In the genomic region with DNA sequence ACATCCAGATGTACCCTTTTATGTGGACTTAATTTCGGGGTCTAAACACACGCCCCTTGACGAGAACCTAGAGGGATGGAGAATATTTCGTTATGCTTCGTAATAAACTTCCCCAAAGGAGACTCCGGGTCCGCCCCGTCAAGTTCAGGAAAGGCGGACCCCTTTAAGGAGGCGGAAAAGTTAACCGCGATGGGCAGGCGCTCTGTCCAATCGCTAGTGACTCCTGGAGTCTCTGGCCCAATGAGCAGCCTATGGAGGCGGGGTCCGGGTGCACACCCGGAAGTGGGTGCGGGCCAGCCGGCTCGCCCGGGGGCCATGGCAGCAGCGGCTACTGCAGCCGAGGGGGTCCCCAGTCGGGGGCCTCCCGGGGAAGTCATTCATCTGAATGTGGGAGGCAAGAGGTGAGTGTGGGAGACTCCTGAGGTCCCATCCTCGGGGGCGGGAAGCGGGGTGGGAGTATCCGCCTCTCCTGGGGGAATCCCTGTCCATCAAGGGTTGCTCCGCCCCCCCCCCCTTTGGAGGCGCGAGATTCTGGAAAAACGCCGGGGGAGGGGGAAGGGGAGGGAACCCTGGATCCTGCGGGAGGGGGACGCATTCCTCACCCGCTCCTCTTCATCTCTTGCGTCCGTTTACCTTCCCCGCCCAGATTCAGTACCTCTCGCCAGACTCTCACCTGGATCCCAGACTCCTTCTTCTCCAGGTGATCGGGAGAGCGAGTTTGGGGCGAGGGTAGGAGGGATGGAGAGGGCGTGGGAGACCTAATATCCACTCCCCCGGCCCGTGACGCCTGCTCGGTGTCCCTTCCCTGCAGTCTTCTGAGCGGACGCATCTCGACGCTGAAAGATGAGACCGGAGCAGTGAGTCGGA, we compare ENCODE assay signal across 1 cellular context.
TF ChIP-seq lines count a peak whose summit lies in the region.

SHKBP1 (plus strand) TSS at position 289 of the 867 bp plus-strand sequence; CDS start at position 316, 27 bp downstream.

TF ChIP-seq in K562, 482 proteins besides CTCF, POLR2A, EP300 and RAD21 (continued from another document and continues in another):
- TF ChIP-seq, protein P1, sequence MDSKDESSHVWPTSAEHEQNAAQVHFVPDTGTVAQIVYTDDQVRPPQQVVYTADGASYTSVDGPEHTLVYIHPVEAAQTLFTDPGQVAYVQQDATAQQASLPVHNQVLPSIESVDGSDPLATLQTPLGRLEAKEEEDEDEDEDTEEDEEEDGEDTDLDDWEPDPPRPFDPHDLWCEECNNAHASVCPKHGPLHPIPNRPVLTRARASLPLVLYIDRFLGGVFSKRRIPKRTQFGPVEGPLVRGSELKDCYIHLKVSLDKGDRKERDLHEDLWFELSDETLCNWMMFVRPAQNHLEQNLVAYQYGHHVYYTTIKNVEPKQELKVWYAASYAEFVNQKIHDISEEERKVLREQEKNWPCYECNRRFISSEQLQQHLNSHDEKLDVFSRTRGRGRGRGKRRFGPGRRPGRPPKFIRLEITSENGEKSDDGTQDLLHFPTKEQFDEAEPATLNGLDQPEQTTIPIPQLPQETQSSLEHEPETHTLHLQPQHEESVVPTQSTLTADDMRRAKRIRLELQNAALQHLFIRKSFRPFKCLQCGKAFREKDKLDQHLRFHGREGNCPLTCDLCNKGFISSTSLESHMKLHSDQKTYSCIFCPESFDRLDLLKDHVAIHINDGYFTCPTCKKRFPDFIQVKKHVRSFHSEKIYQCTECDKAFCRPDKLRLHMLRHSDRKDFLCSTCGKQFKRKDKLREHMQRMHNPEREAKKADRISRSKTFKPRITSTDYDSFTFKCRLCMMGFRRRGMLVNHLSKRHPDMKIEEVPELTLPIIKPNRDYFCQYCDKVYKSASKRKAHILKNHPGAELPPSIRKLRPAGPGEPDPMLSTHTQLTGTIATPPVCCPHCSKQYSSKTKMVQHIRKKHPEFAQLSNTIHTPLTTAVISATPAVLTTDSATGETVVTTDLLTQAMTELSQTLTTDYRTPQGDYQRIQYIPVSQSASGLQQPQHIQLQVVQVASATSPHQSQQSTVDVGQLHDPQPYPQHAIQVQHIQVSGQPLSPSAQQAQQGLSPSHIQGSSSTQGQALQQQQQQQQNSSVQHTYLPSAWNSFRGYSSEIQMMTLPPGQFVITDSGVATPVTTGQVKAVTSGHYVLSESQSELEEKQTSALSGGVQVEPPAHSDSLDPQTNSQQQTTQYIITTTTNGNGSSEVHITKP (IDR thresholded peaks at IDR 0.05; ENCODE audit: partially characterized antibody): peak; percentile 89
- peak in 1 of 2 experiments; percentile 82; a peak in 1 of 4 replicates for TF ChIP-seq MLLT1 (IDR thresholded peaks at IDR 0.05)
- TF ChIP-seq ZBTB7A (IDR thresholded peaks at IDR 0.05; ENCODE audit: borderline replicate concordance, control insufficient read depth, low read depth, low read length): peak; percentile 66; the same call in 1 of the 2 replicates
- no peak for TF ChIP-seq GATAD2A (IDR thresholded peaks at IDR 0.05)
- TF ChIP-seq SAP30 (IDR thresholded peaks at IDR 0.05; ENCODE audit: borderline replicate concordance, insufficient read depth, low read depth, low read length, poor library complexity, severe bottlenecking): no peak
- peak in 1 of 2 experiments; percentile 21; a peak in 1 of 4 replicates for TF ChIP-seq SRF (CRISPR knock-in tag; IDR thresholded peaks at IDR 0.05)
- no peak for TF ChIP-seq RBM34 (IDR thresholded peaks at IDR 0.05; ENCODE audit: borderline replicate concordance, insufficient read depth, low read length)
- TF ChIP-seq ATF4 (CRISPR knock-in tag; IDR thresholded peaks at IDR 0.05): no peak
- peak; percentile 14; the same call in 1 of the 2 replicates for TF ChIP-seq CREB1 (IDR thresholded peaks at IDR 0.05)
- TF ChIP-seq CREB1 (CRISPR knock-in tag; IDR thresholded peaks at IDR 0.05): no peak
- TF ChIP-seq FOXM1 (IDR thresholded peaks at IDR 0.05; ENCODE audit: low read depth): peak; percentile 81
- TF ChIP-seq FOXM1 (CRISPR knock-in tag; IDR thresholded peaks at IDR 0.05; ENCODE audit: low read depth): no peak
- TF ChIP-seq AFF1 (IDR thresholded peaks at IDR 0.05; ENCODE audit: low read depth in 1 of 2, partially characterized antibody in 2 of 2): no peak
- peak in 2 of 3 experiments; percentile 53 to 68 for TF ChIP-seq YY1 (IDR thresholded peaks at IDR 0.05; ENCODE audit: borderline replicate concordance in 1 of 3, control insufficient read depth in 1 of 3, extremely low read depth in 1 of 3, insufficient read depth in 3 of 3, insufficient read length in 1 of 3, insufficient replicate concordance in 2 of 3, low read depth in 1 of 3, low read length in 2 of 3)
- no peak for TF ChIP-seq TCF15 (CRISPR knock-in tag; IDR thresholded peaks at IDR 0.05)
- peak; percentile 74 for TF ChIP-seq TAF1 (IDR thresholded peaks at IDR 0.05; ENCODE audit: control insufficient read depth, extremely low read depth, insufficient read depth, low read length, severe bottlenecking)
- peak; percentile 98 for TF ChIP-seq ELF4 (CRISPR knock-in tag; IDR thresholded peaks at IDR 0.05)
- TF ChIP-seq RBBP5 (IDR thresholded peaks at IDR 0.05; ENCODE audit: borderline replicate concordance, insufficient read depth, low read length, poor library complexity, severe bottlenecking): peak; percentile 72
- TF ChIP-seq KDM4B (IDR thresholded peaks at IDR 0.05; ENCODE audit: borderline replicate concordance in 2 of 2, low read depth in 1 of 2): peak in 1 of 2 experiments; percentile 56; a peak in 1 of 4 replicates
- TF ChIP-seq, protein P2, sequence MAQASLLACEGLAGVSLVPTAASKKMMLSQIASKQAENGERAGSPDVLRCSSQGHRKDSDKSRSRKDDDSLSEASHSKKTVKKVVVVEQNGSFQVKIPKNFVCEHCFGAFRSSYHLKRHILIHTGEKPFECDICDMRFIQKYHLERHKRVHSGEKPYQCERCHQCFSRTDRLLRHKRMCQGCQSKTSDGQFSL (CRISPR knock-in tag; IDR thresholded peaks at IDR 0.05): peak; percentile 81
- TF ChIP-seq, protein P2 (tag; IDR thresholded peaks at IDR 0.05): peak in 1 of 2 experiments; percentile 88; a peak in 2 of 4 replicates
- peak; percentile 44 for TF ChIP-seq CXXC5 (CRISPR knock-in tag; IDR thresholded peaks at IDR 0.05)
- no peak for TF ChIP-seq MCM7 (IDR thresholded peaks at IDR 0.05)
- peak; percentile 33 for TF ChIP-seq EGR1 (conservative IDR thresholded peaks at IDR 0.05)
- 0 out of 2 replicates have a peak, but pooled peaks have one; percentile 21 for TF ChIP-seq CTBP1 (IDR thresholded peaks at IDR 0.05; ENCODE audit: borderline replicate concordance)
- TF ChIP-seq MBD2 (IDR thresholded peaks at IDR 0.05; ENCODE audit: borderline replicate concordance, low read depth): peak; percentile 99
- TF ChIP-seq SMARCA5 (IDR thresholded peaks at IDR 0.05): no peak
- no peak for TF ChIP-seq ID3 (CRISPR knock-in tag; IDR thresholded peaks at IDR 0.05)
- no peak for TF ChIP-seq ID3 (tag; IDR thresholded peaks at IDR 0.05)
- no peak for TF ChIP-seq BRF2 (IDR thresholded peaks at IDR 0.05; ENCODE audit: borderline replicate concordance, insufficient read depth, insufficient read length)
- peak; percentile 99 for TF ChIP-seq ELF2 (CRISPR knock-in tag; IDR thresholded peaks at IDR 0.05)
- TF ChIP-seq FOXA1 (IDR thresholded peaks at IDR 0.05; ENCODE audit: borderline replicate concordance): no peak
- TF ChIP-seq, protein P3, sequence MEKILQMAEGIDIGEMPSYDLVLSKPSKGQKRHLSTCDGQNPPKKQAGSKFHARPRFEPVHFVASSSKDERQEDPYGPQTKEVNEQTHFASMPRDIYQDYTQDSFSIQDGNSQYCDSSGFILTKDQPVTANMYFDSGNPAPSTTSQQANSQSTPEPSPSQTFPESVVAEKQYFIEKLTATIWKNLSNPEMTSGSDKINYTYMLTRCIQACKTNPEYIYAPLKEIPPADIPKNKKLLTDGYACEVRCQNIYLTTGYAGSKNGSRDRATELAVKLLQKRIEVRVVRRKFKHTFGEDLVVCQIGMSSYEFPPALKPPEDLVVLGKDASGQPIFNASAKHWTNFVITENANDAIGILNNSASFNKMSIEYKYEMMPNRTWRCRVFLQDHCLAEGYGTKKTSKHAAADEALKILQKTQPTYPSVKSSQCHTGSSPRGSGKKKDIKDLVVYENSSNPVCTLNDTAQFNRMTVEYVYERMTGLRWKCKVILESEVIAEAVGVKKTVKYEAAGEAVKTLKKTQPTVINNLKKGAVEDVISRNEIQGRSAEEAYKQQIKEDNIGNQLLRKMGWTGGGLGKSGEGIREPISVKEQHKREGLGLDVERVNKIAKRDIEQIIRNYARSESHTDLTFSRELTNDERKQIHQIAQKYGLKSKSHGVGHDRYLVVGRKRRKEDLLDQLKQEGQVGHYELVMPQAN (IDR thresholded peaks at IDR 0.05; ENCODE audit: borderline replicate concordance): peak; percentile 57; the same call in 1 of the 2 replicates
- peak; percentile 78 for TF ChIP-seq PCBP1 (IDR thresholded peaks at IDR 0.05; ENCODE audit: low read depth, low read length, poor library complexity, severe bottlenecking)
- peak in 1 of 2 experiments; percentile 58; a peak in 1 of 4 replicates for TF ChIP-seq HDAC1 (IDR thresholded peaks at IDR 0.05)
- TF ChIP-seq MNT (conservative IDR thresholded peaks at IDR 0.05): peak; percentile 54 to 81
- no peak for TF ChIP-seq IFI16 (CRISPR knock-in tag; IDR thresholded peaks at IDR 0.05)
- peak; percentile 100 for TF ChIP-seq ELF1 (tag; IDR thresholded peaks at IDR 0.05)
- TF ChIP-seq GABPB1 (CRISPR knock-in tag; IDR thresholded peaks at IDR 0.05): peak; percentile 87
